ENCODE assay signal across 24 cellular contexts in genomic region chr1:102872097-102872496, GRCh38.
DNase-seq lines count a peak whose midpoint lies in the region; ATAC-seq and TF ChIP-seq lines count a peak whose summit lies in the region.
"Had no signal": no experiment of that assay in that cellular context is flagged by ENCODE, and none has a peak within 500 bp of the region (broad histone marks: within the 10 kb centered on the region; RNA-seq: fewer than 3 reads in every experiment).

No MANE protein-coding gene starts in this region.

- DNase-seq in BJ (ENCODE audit: low read depth) (no peak), NAMALWA (ENCODE audit: low spot score) (peak; percentile 5), endodermal cell (no peak), occipital lobe (lab: John Stamatoyannopoulos, UW) (no peak), GDM1 (lab: John Stamatoyannopoulos, UW) (no peak)
- DNase-seq in T-helper 2 cell treated with Interferon-gamma antibody and Interleukin-4, amounts not matched to agents 5 μg/mL and 100 μg/mL, for 36 hours (ENCODE audit: low spot score), result no peak
- no peak for DNase-seq in activated CD8-positive, alpha-beta T cell treated with anti-CD3 and anti-CD28 coated beads for 36 hours
- DNase-seq: Calu3; CD8-positive, alpha-beta T cell; DMS79; GM23248; HCEC 1CT; Karpas-422; MG63; NCI-H1092 treated with DMSO at 0.1 percent for 48 hours; NCI-H146; NCI-H2029 treated with DMSO at 0.1 percent for 48 hours; NCI-H2171 treated with DMSO at 0.1 percent for 48 hours; NCI-H446 treated with DMSO at 0.1 percent for 48 hours; NCI-H69 had no signal

- no peak overlapping the region for H3K4me3 ChIP-seq in BJ (ENCODE audit: low read depth, low read length)
- H3K4me3 ChIP-seq in endodermal cell (ENCODE audit: low read length), result peak overlapping the region; percentile 41
- H3K4me3 ChIP-seq: GM23248, MG63 had no signal

- H3K9me3 ChIP-seq in endodermal cell (ENCODE audit: control insufficient read depth, low read length), result peaks cover 33% of the 10 kb centered on the region
- H3K9me3 ChIP-seq: MG63 had no signal

- H3K27me3 Mint-ChIP-seq in endodermal cell (ENCODE audit: insufficient read depth), result no peaks in the 10 kb centered on the region
- no peaks in the 10 kb centered on the region for H3K27me3 Mint-ChIP-seq in T-helper 2 cell treated with Interferon-gamma antibody and Interleukin-4, amounts not matched to agents 5 μg/mL and 100 μg/mL, for 36 hours (ENCODE audit: low read depth)
- no peaks in the 10 kb centered on the region for H3K27me3 Mint-ChIP-seq in activated CD8-positive, alpha-beta T cell treated with anti-CD3 and anti-CD28 coated beads for 36 hours
- H3K27me3 Mint-ChIP-seq: B cell, IgD-negative memory B cell had no signal

- CTCF ChIA-PET in BJ (lab: Yijun Ruan, JAX), result no interaction called here
- CTCF ChIA-PET in activated CD8-positive, alpha-beta T cell treated with anti-CD3 and anti-CD28 coated beads for 36 hours (lab: Charles Lee), result no interaction called here

- H3K27ac Mint-ChIP-seq in endodermal cell, result no peak overlapping the region
- no peak overlapping the region for H3K27ac Mint-ChIP-seq in T-helper 2 cell treated with Interferon-gamma antibody and Interleukin-4, amounts not matched to agents 5 μg/mL and 100 μg/mL, for 36 hours
- H3K27ac Mint-ChIP-seq in activated CD8-positive, alpha-beta T cell treated with anti-CD3 and anti-CD28 coated beads for 36 hours, result no peak overlapping the region
- H3K27ac Mint-ChIP-seq: B cell; CD8-positive, alpha-beta T cell; IgD-negative memory B cell had no signal

- H3K36me3 ChIP-seq in BJ (ENCODE audit: control insufficient read depth, insufficient read depth, low read length) (no peaks in the 10 kb centered on the region), endodermal cell (ENCODE audit: control insufficient read depth, insufficient read depth, low read length) (no peaks in the 10 kb centered on the region)
- H3K36me3 ChIP-seq: MG63 had no signal

- no peak overlapping the region for H3K4me3 Mint-ChIP-seq in endodermal cell
- H3K4me3 Mint-ChIP-seq in T-helper 2 cell treated with Interferon-gamma antibody and Interleukin-4, amounts not matched to agents 5 μg/mL and 100 μg/mL, for 36 hours, result no peak overlapping the region
- H3K4me3 Mint-ChIP-seq in activated CD8-positive, alpha-beta T cell treated with anti-CD3 and anti-CD28 coated beads for 36 hours, result no peak overlapping the region
- H3K4me3 Mint-ChIP-seq: B cell; CD8-positive, alpha-beta T cell; IgD-negative memory B cell had no signal

- intact Hi-C loops in activated CD8-positive, alpha-beta T cell treated with anti-CD3 and anti-CD28 coated beads for 36 hours (cut with micrococcal nuclease), result no loop called here

- WGBS in endodermal cell (ENCODE audit: insufficient coverage in 1 of 2, insufficient read length in 1 of 2), 2 experiments, result 92 to 100% methylated on average over 3 to 4 of the region's 4 CpGs

- peaks cover 42% of the 10 kb centered on the region for H3K9me3 Mint-ChIP-seq in endodermal cell
- peaks cover 8% of the 10 kb centered on the region for H3K9me3 Mint-ChIP-seq in T-helper 2 cell treated with Interferon-gamma antibody and Interleukin-4, amounts not matched to agents 5 μg/mL and 100 μg/mL, for 36 hours
- peaks cover 11% of the 10 kb centered on the region for H3K9me3 Mint-ChIP-seq in activated CD8-positive, alpha-beta T cell treated with anti-CD3 and anti-CD28 coated beads for 36 hours

- H3K4me1 ChIP-seq in endodermal cell (ENCODE audit: control insufficient read depth, insufficient read depth, low read length), result no peaks in the 10 kb centered on the region

- H3K36me3 Mint-ChIP-seq in endodermal cell (ENCODE audit: low read depth), result peaks cover 4% of the 10 kb centered on the region
- no peaks in the 10 kb centered on the region for H3K36me3 Mint-ChIP-seq in T-helper 2 cell treated with Interferon-gamma antibody and Interleukin-4, amounts not matched to agents 5 μg/mL and 100 μg/mL, for 36 hours (ENCODE audit: low read depth)
- H3K36me3 Mint-ChIP-seq in activated CD8-positive, alpha-beta T cell treated with anti-CD3 and anti-CD28 coated beads for 36 hours (ENCODE audit: low read depth), result no peaks in the 10 kb centered on the region
- H3K36me3 Mint-ChIP-seq: CD8-positive, alpha-beta T cell; IgD-negative memory B cell had no signal

- no peak overlapping the region for H3K27ac ChIP-seq in endodermal cell (ENCODE audit: low read depth, low read length)
- H3K27ac ChIP-seq: GM23248 had no signal

- TF ChIP-seq CTCF in BJ (IDR thresholded peaks at IDR 0.05; ENCODE audit: insufficient read depth, low read depth, low read length) (0 out of 2 replicates have a peak, but pooled peaks have one; percentile 5), GM12872 (IDR thresholded peaks at IDR 0.05; ENCODE audit: insufficient read depth, low read depth, low read length) (peak; percentile 24; the same call in 1 of the 3 replicates), endodermal cell (conservative IDR thresholded peaks at IDR 0.05) (no peak)
- no peak for TF ChIP-seq CTCF in activated CD8-positive, alpha-beta T cell treated with anti-CD3 and anti-CD28 coated beads for 36 hours (IDR thresholded peaks at IDR 0.05)

- peaks cover 3% of the 10 kb centered on the region for H3K4me1 Mint-ChIP-seq in endodermal cell
- H3K4me1 Mint-ChIP-seq in T-helper 2 cell treated with Interferon-gamma antibody and Interleukin-4, amounts not matched to agents 5 μg/mL and 100 μg/mL, for 36 hours (ENCODE audit: low read depth), result no peaks in the 10 kb centered on the region
- H3K4me1 Mint-ChIP-seq in activated CD8-positive, alpha-beta T cell treated with anti-CD3 and anti-CD28 coated beads for 36 hours (ENCODE audit: low read depth), result no peaks in the 10 kb centered on the region
- H3K4me1 Mint-ChIP-seq: B cell, IgD-negative memory B cell had no signal

- POLR2A ChIA-PET in BJ (lab: Charles Lee), result no interaction called here
- POLR2A ChIA-PET in activated CD8-positive, alpha-beta T cell treated with anti-CD3 and anti-CD28 coated beads for 36 hours (lab: Charles Lee), result no interaction called here

- H3K27me3 ChIP-seq in BJ (ENCODE audit: control insufficient read depth, insufficient read depth, low read length), result no peaks in the 10 kb centered on the region
- H3K27me3 ChIP-seq in endodermal cell (ENCODE audit: control insufficient read depth, insufficient read depth, low read length, poor library complexity, severe bottlenecking), result no peaks in the 10 kb centered on the region
- H3K27me3 ChIP-seq: MG63 had no signal

- no peak for ATAC-seq in activated CD8-positive, alpha-beta T cell treated with anti-CD3 and anti-CD28 coated beads for 36 hours
- ATAC-seq: CD8-positive, alpha-beta T cell; Right ventricle myocardium inferior had no signal

- H3K9ac ChIP-seq in endodermal cell (ENCODE audit: extremely low read depth, low read length, poor library complexity, severe bottlenecking), result no peak overlapping the region
- H3K9ac ChIP-seq: GM23248 had no signal

Comparison
In these comparisons a context has a peak if more than half of its experiments do, and no peak if none do; other contexts are left out.
1. CTCF ChIP-seq: peak in BJ (single experiment) and GM12872 (single experiment); none in endodermal cell (single experiment) and activated CD8-positive, alpha-beta T cell treated with anti-CD3 and anti-CD28 coated beads for 36 hours (single experiment).